In genomic region chr7:50534690-50535290, GRCh38 we compare ENCODE assay signal across 8 cellular contexts. TPM values are rescaled to one million over a fixed set of nuclear protein-coding genes. Genes with fewer than 3 reads are reported as not detected.
DNase-seq lines count a peak whose midpoint lies in the region; ATAC-seq and TF ChIP-seq lines count a peak whose summit lies in the region.

No MANE protein-coding gene starts in this region.

- TF ChIP-seq POLR2A in breast epithelium (IDR thresholded peaks at IDR 0.05), result no peak
- no peak for TF ChIP-seq POLR2A in ovary (IDR thresholded peaks at IDR 0.05)

- DNase-seq in MCF 10A (ENCODE audit: unreplicated experiment) (peak; percentile 96), breast epithelium (ENCODE audit: low spot score in 2 of 2) (no peak), SIG-M5 (lab: John Stamatoyannopoulos, UW) (peak; percentile 29), fibroblast of pulmonary artery (ENCODE audit: low read depth) (peak; percentile 99), stromal cell of bone marrow (ENCODE audit: low read depth) (peak; percentile 95), ovary (no peak), immature natural killer cell (no peak)

- 67 to 73% (median 71%) methylated on average over 12 of the region's 12 CpGs for WGBS in ovary, 3 donors

- H3K9me3 ChIP-seq in breast epithelium, result no peaks in the 10 kb centered on the region
- H3K9me3 ChIP-seq in ovary, result no peaks in the 10 kb centered on the region

- H3K4me1 ChIP-seq in breast epithelium (no peaks in the 10 kb centered on the region), ovary (ENCODE audit: insufficient read depth) (no peaks in the 10 kb centered on the region)

- H3K27ac ChIP-seq in breast epithelium (no peak overlapping the region), ovary (no peak overlapping the region)

- peaks cover 6% of the 10 kb centered on the region for H3K36me3 Mint-ChIP-seq in MCF 10A (ENCODE audit: insufficient read depth, unreplicated experiment)
- no peaks in the 10 kb centered on the region for H3K36me3 Mint-ChIP-seq in immature natural killer cell

- H3K36me3 ChIP-seq in breast epithelium, result no peaks in the 10 kb centered on the region
- no peaks in the 10 kb centered on the region for H3K36me3 ChIP-seq in ovary

- no peak for ATAC-seq in HG03175 (IDR thresholded peaks at IDR 0.05; ENCODE audit: unreplicated experiment)

- TF ChIP-seq EP300 in ovary (IDR thresholded peaks at IDR 0.05), result no peak

- H3K4me1 Mint-ChIP-seq in MCF 10A (ENCODE audit: insufficient read depth, unreplicated experiment), result peaks cover 29% of the 10 kb centered on the region
- no peaks in the 10 kb centered on the region for H3K4me1 Mint-ChIP-seq in immature natural killer cell

- H3K9me3 Mint-ChIP-seq in MCF 10A (ENCODE audit: unreplicated experiment) (no peaks in the 10 kb centered on the region), immature natural killer cell (no peaks in the 10 kb centered on the region)

- H3K27ac Mint-ChIP-seq in MCF 10A (ENCODE audit: low read depth, unreplicated experiment) (peak overlapping the region; percentile 98), immature natural killer cell (no peak overlapping the region)

- TF ChIP-seq CTCF in MCF 10A (IDR thresholded peaks at IDR 0.05; ENCODE audit: unreplicated experiment) (no peak), breast epithelium (IDR thresholded peaks at IDR 0.05) (no peak), fibroblast of pulmonary artery (IDR thresholded peaks at IDR 0.05; ENCODE audit: low read length, missing control alignments) (peak; percentile 8), ovary (IDR thresholded peaks at IDR 0.05) (no peak)

- H3K4me3 Mint-ChIP-seq in MCF 10A (ENCODE audit: unreplicated experiment) (peak overlapping the region; percentile 44), immature natural killer cell (no peak overlapping the region)

- H3K4me3 ChIP-seq in breast epithelium, result no peak overlapping the region
- H3K4me3 ChIP-seq in fibroblast of pulmonary artery (replicated peaks; ENCODE audit: low read depth, low read length), result no peak overlapping the region
- no peak overlapping the region for H3K4me3 ChIP-seq in ovary

- POLR2A ChIA-PET in MCF 10A (lab: Yijun Ruan, JAX), result interaction anchor here (0.6 to 3.3 kb wide), 6 partner anchors 18 to 863 kb away, joined by 3 to 25 read pairs (median 4); no protein-coding TSS in a partner anchor

- BruUV-seq in MCF 10A (replicated peaks; lab: Mats Ljungman, UMichigan), result no TSS peak

- H3K27me3 Mint-ChIP-seq in MCF 10A (ENCODE audit: insufficient read depth, unreplicated experiment), result no peaks in the 10 kb centered on the region
- H3K27me3 Mint-ChIP-seq in immature natural killer cell (ENCODE audit: low read depth in 3 of 3), result peaks cover 0 to 4% (median 0%) of the 10 kb centered on the region in 3 donors

- intact Hi-C loops in MCF 10A (cut with micrococcal nuclease) (loop anchor here (2.0 to 5.0 kb wide), 2 partner anchors 32 to 66 kb away; no protein-coding TSS in a partner anchor), breast epithelium (cut with DNase I; ENCODE audit: low total_unique reads) (no loop called here), ovary (cut with DNase I) (no loop called here)

- CTCF ChIA-PET in MCF 10A (lab: Yijun Ruan, JAX), result interaction anchor here (0.7 to 2.3 kb wide), 9 partner anchors 17 to 500 kb away, joined by 3 to 13 read pairs (median 5); no protein-coding TSS in a partner anchor

- no peaks in the 10 kb centered on the region for H3K27me3 ChIP-seq in breast epithelium
- no peaks in the 10 kb centered on the region for H3K27me3 ChIP-seq in ovary

RNA-seq across cellular contexts. Expression of gene DDC, which starts 30.4 kb away (rescaled TPM):
- total RNA-seq in MCF 10A (2022), result 0.64 and 0.79 TPM in 2 replicates
- total RNA-seq in breast epithelium, result under 1 TPM in 2 of 3 donors, not detected in 1; 0.29 to 0.33 TPM
- 1 to 10 TPM in 3 of 7 donors, under 1 TPM in 4; 0.35 to 3.3 (median 0.78) TPM for total RNA-seq in ovary
- under 1 TPM; 0.24 to 0.57 TPM for polyA plus RNA-seq in ovary
- not detected for polyA plus RNA-seq in immature natural killer cell

Comparison
In these comparisons a context has a peak if more than half of its experiments do, and no peak if none do; other contexts are left out.
1. DNase-seq: peak in MCF 10A (single experiment), SIG-M5 (single experiment), fibroblast of pulmonary artery (single experiment) and stromal cell of bone marrow (single experiment); none in breast epithelium (0 of 2), ovary (0 of 5) and immature natural killer cell (0 of 3).